ENCODE assay signal across 8 cellular contexts in genomic region chr1:151720190-151720953, GRCh38. TPM values are rescaled to one million over a fixed set of nuclear protein-coding genes. Genes with fewer than 3 reads are reported as not detected.
A peak's percentile ranks its signal among the peaks of the same experiment; 100 is the strongest.
DNase-seq lines count a peak whose midpoint lies in the region; ATAC-seq and TF ChIP-seq lines count a peak whose summit lies in the region.

No MANE protein-coding gene starts in this region.

- H3K9me3 ChIP-seq in A673 (ENCODE audit: low read depth, low read length, poor library complexity, severe bottlenecking) (no peaks in the 10 kb centered on the region), left lung (no peaks in the 10 kb centered on the region)

- 23% methylated on average over 6 of the region's 6 CpGs for WGBS in urinary bladder

- H3K9me3 Mint-ChIP-seq in activated naive CD8-positive, alpha-beta T cell treated with anti-CD3 and anti-CD28 coated beads, Interleukin-2, amount 50 U/mL, for 24 hours: no peaks in the 10 kb centered on the region

- H3K4me1 ChIP-seq in A673 (ENCODE audit: insufficient read depth, low read length, poor library complexity, severe bottlenecking) (peaks cover 15% of the 10 kb centered on the region), left lung (peaks cover 14 to 22% of the 10 kb centered on the region in 2 donors), urinary bladder (ENCODE audit: insufficient read depth) (peaks cover 2% of the 10 kb centered on the region)

- H3K27me3 ChIP-seq in A673 (replicated peaks; ENCODE audit: insufficient read depth, low read depth, low read length, poor library complexity) (peaks cover 82% of the 10 kb centered on the region), left lung (peaks cover 17 to 93% of the 10 kb centered on the region in 2 donors)

- DNase-seq in A673 (ENCODE audit: low spot score) (no peak), left lung (no peak), NCI-H345 (lab: John Stamatoyannopoulos, UW) (no peak), EL (no peak), SHP77 treated with DMSO at 0.1 percent for 48 hours (lab: John Stamatoyannopoulos, UW) (no peak)
- no peak for DNase-seq in activated naive CD8-positive, alpha-beta T cell treated with anti-CD3 and anti-CD28 coated beads, Interleukin-2, amount 50 U/mL, for 24 hours

- CTCF ChIA-PET in A673 (lab: Charles Lee): no interaction called here

- H3K27me3 Mint-ChIP-seq in activated naive CD8-positive, alpha-beta T cell treated with anti-CD3 and anti-CD28 coated beads, Interleukin-2, amount 50 U/mL, for 24 hours: peaks cover 70% of the 10 kb centered on the region

- no peak for TF ChIP-seq CTCF in A673 (conservative IDR thresholded peaks at IDR 0.05; ENCODE audit: low read depth, low read length)
- no peak for TF ChIP-seq CTCF in left lung (IDR thresholded peaks at IDR 0.05)

- BruUV-seq in A673 (replicated peaks; lab: Mats Ljungman, UMichigan): no TSS peak

- no peaks in the 10 kb centered on the region for H3K36me3 Mint-ChIP-seq in activated naive CD8-positive, alpha-beta T cell treated with anti-CD3 and anti-CD28 coated beads, Interleukin-2, amount 50 U/mL, for 24 hours (ENCODE audit: low read depth)

- H3K36me3 ChIP-seq in A673 (ENCODE audit: insufficient read depth, low read length, poor library complexity, severe bottlenecking) (no peaks in the 10 kb centered on the region), left lung (no peaks in the 10 kb centered on the region), urinary bladder (ENCODE audit: insufficient read depth) (no peaks in the 10 kb centered on the region)

- peak overlapping the region; percentile 8 for H3K27ac Mint-ChIP-seq in activated naive CD8-positive, alpha-beta T cell treated with anti-CD3 and anti-CD28 coated beads, Interleukin-2, amount 50 U/mL, for 24 hours

- peaks cover 24% of the 10 kb centered on the region for H3K4me1 Mint-ChIP-seq in activated naive CD8-positive, alpha-beta T cell treated with anti-CD3 and anti-CD28 coated beads, Interleukin-2, amount 50 U/mL, for 24 hours

- no peak overlapping the region for H3K27ac ChIP-seq in A673 (ENCODE audit: low read depth, low read length, poor library complexity, severe bottlenecking)
- peak overlapping the region; percentile 50 to 64 for H3K27ac ChIP-seq in left lung
- no peak overlapping the region for H3K27ac ChIP-seq in urinary bladder (ENCODE audit: low read depth)

- peak overlapping the region; percentile 72 for H3K4me3 Mint-ChIP-seq in activated naive CD8-positive, alpha-beta T cell treated with anti-CD3 and anti-CD28 coated beads, Interleukin-2, amount 50 U/mL, for 24 hours

- H3K4me3 ChIP-seq in A673 (ENCODE audit: low read depth, low read length, poor library complexity, severe bottlenecking): peak overlapping the region; percentile 3
- peak overlapping the region in 1 of 2 donors; percentile 48 for H3K4me3 ChIP-seq in left lung
- H3K4me3 ChIP-seq in urinary bladder (ENCODE audit: low read depth, low read length): peak overlapping the region; percentile 52

- intact Hi-C loops in A673 (cut with micrococcal nuclease; ENCODE audit: unreplicated experiment) (no loop called here), left lung (cut with DNase I) (no loop called here)

- peak; percentile 56 for ATAC-seq in GM21737 (IDR thresholded peaks at IDR 0.05; ENCODE audit: unreplicated experiment)
- ATAC-seq in activated naive CD8-positive, alpha-beta T cell treated with anti-CD3 and anti-CD28 coated beads, Interleukin-2, amount 50 U/mL, for 24 hours: no peak
- ATAC-seq in left lung: peak; percentile 60

- POLR2A ChIA-PET in A673 (lab: Charles Lee; ENCODE audit: low non-redundant PET): no interaction called here

RNA-seq across cellular contexts. Expression of gene RIIAD1, which starts 0.9 kb away (rescaled TPM):
- total RNA-seq in A673 (2021) (not detected in 2 replicates), left lung (1 to 10 TPM in 1 of 2 donors, not detected in 1; 4.0 TPM), urinary bladder (not detected)
- polyA plus RNA-seq in urinary bladder: 1.8 TPM

RNA-seq across cellular contexts. Expression of gene CELF3, which starts 3.8 kb away (rescaled TPM):
- total RNA-seq in A673 (2021): 0.15 TPM in 1 of 2 replicates, not detected in the other
- not detected for total RNA-seq in left lung
- 0.37 TPM for total RNA-seq in urinary bladder
- 0.47 TPM for polyA plus RNA-seq in urinary bladder

RNA-seq across cellular contexts. Expression of gene MRPL9, which starts 42.9 kb away (rescaled TPM):
- 132 and 143 TPM in 2 replicates for total RNA-seq in A673 (2021)
- total RNA-seq in left lung: 10 to 100 TPM; 42.5 to 57.5 TPM
- 40.7 TPM for total RNA-seq in urinary bladder
- polyA plus RNA-seq in urinary bladder: 54.7 TPM

Comparison
In these comparisons a context has a peak if more than half of its experiments do, and no peak if none do; other contexts are left out.
1. H3K27ac ChIP-seq: peak in left lung (2 of 2); none in A673 (single experiment) and urinary bladder (single experiment).